Comparison of ENCODE assay signal across 19 cellular contexts in genomic region chr1:21866629-21867009, GRCh38. TPM values are rescaled to one million over a fixed set of nuclear protein-coding genes. Genes with fewer than 3 reads are reported as not detected.
DNase-seq lines count a peak whose midpoint lies in the region; ATAC-seq, FAIRE-seq and TF ChIP-seq lines count a peak whose summit lies in the region.
"Had no signal": no experiment of that assay in that cellular context is flagged by ENCODE, and none has a peak within 500 bp of the region (broad histone marks: within the 10 kb centered on the region; RNA-seq: fewer than 3 reads in every experiment).

No MANE protein-coding gene starts in this region.

- H3K79me2 ChIP-seq in GM12878 (ENCODE audit: control insufficient read depth, insufficient read depth, low read length), result no peaks in the 10 kb centered on the region

- H3K56ac ChIP-seq in IMR-90 (ENCODE audit: extremely low read depth, insufficient read depth, low read length), result no peak overlapping the region

- H3K4me3 ChIP-seq in IMR-90 (ENCODE audit: insufficient read depth, low read depth, low read length) (no peak overlapping the region), GM12878 (no peak overlapping the region), mesenchymal stem cell (ENCODE audit: insufficient read depth in 1 of 2, low read depth in 1 of 2, low read length in 2 of 2) (no peak overlapping the region)
- H3K4me3 ChIP-seq: right atrium auricular region, upper lobe of right lung had no signal

- CTCF ChIA-PET in IMR-90 (lab: Yijun Ruan, JAX), result no interaction called here
- CTCF ChIA-PET in GM12878 (lab: Yijun Ruan, JAX), result interaction anchor here (0.6 to 2.1 kb wide), 5 partner anchors 9 to 222 kb away, joined by 3 to 11 read pairs (median 3); no protein-coding TSS in a partner anchor

- no peak for FAIRE-seq in GM12878 (lab: Jason Lieb, UNC)

- H3K23ac ChIP-seq in IMR-90 (ENCODE audit: low read depth, low read length) (no peak overlapping the region), mesenchymal stem cell (ENCODE audit: low read length in 2 of 2) (no peak overlapping the region)

- POLR2A ChIA-PET in IMR-90 (lab: Charles Lee; ENCODE audit: unreplicated experiment), result interaction anchor here (0.6 kb wide), 1 partner anchor 557 kb away, joined by 8 read pairs; no protein-coding TSS in a partner anchor
- POLR2A ChIA-PET in GM12878 (lab: Charles Lee), result interaction anchor here (0.5 to 0.8 kb wide), 2 partner anchors 85 to 113 kb away, joined by 3 to 5 read pairs; no protein-coding TSS in a partner anchor

- no peak overlapping the region for H2BK120ac ChIP-seq in IMR-90 (ENCODE audit: low read depth, low read length)
- H2BK120ac ChIP-seq in mesenchymal stem cell (ENCODE audit: low read depth, low read length), result no peak overlapping the region

- peak overlapping the region; percentile 36 to 52 for H3K4me3 Mint-ChIP-seq in stimulated activated naive B cell treated with anti-CD40 and anti-IgM and Interleukin-4, amounts not matched to agents 10 μg/mL and 1 μg/mL and 100 μg/mL, for 72 hours
- H3K4me3 Mint-ChIP-seq: activated naive CD8-positive, alpha-beta T cell treated with anti-CD3 and anti-CD28 coated beads for 36 hours; natural killer cell treated with Interleukin-12 subunit alpha and Interleukin-12 subunit beta and Interleukin-15 and Interleukin-18, amount 100 ng/mL, for 72 hours; T-helper 1 cell treated with Interleukin-12 subunit alpha and Interleukin-12 subunit beta and Interleukin-4 antibody, amounts not matched to agents 30 μg/mL and 1 μg/mL, for 36 hours had no signal

- peaks cover 17 to 23% of the 10 kb centered on the region in 2 donors for H3K4me1 Mint-ChIP-seq in stimulated activated naive B cell treated with anti-CD40 and anti-IgM and Interleukin-4, amounts not matched to agents 10 μg/mL and 1 μg/mL and 100 μg/mL, for 72 hours

- BruUV-seq in IMR-90 (replicated peaks; lab: Mats Ljungman, UMichigan), result no TSS peak
- no TSS peak for BruUV-seq in GM12878 (replicated peaks; lab: Mats Ljungman, UMichigan)

- H2BK12ac ChIP-seq in mesenchymal stem cell (ENCODE audit: low read length in 2 of 2), result no peak overlapping the region

- peaks cover 24% of the 10 kb centered on the region for H4K20me1 ChIP-seq in IMR-90 (ENCODE audit: insufficient read depth, low read length)
- no peaks in the 10 kb centered on the region for H4K20me1 ChIP-seq in GM12878 (ENCODE audit: control insufficient read depth, insufficient read depth)

- H2AK5ac ChIP-seq in IMR-90 (ENCODE audit: low read depth, low read length) (no peak overlapping the region), mesenchymal stem cell (ENCODE audit: low read length, severe bottlenecking) (no peak overlapping the region)

- H2BK5ac ChIP-seq in IMR-90 (ENCODE audit: low read depth, low read length, poor library complexity, severe bottlenecking) (no peak overlapping the region), mesenchymal stem cell (ENCODE audit: low read depth, low read length, poor library complexity, severe bottlenecking) (no peak overlapping the region)

- peaks cover 0 to 1% of the 10 kb centered on the region in 2 donors for H3K9me3 Mint-ChIP-seq in stimulated activated naive B cell treated with anti-CD40 and anti-IgM and Interleukin-4, amounts not matched to agents 10 μg/mL and 1 μg/mL and 100 μg/mL, for 72 hours
- H3K9me3 Mint-ChIP-seq: activated naive CD8-positive, alpha-beta T cell treated with anti-CD3 and anti-CD28 coated beads for 36 hours; natural killer cell treated with Interleukin-12 subunit alpha and Interleukin-12 subunit beta and Interleukin-15 and Interleukin-18, amount 100 ng/mL, for 72 hours; T-helper 1 cell treated with Interleukin-12 subunit alpha and Interleukin-12 subunit beta and Interleukin-4 antibody, amounts not matched to agents 30 μg/mL and 1 μg/mL, for 36 hours had no signal

- H2BK15ac ChIP-seq in IMR-90 (ENCODE audit: low read depth, low read length), result no peak overlapping the region
- no peak overlapping the region for H2BK15ac ChIP-seq in mesenchymal stem cell (ENCODE audit: low read depth, poor library complexity, severe bottlenecking)

- H3K4ac ChIP-seq in IMR-90 (ENCODE audit: low read depth, low read length) (no peak overlapping the region), mesenchymal stem cell (ENCODE audit: low read depth in 1 of 2, low read length in 2 of 2) (no peak overlapping the region)

- no peaks in the 10 kb centered on the region for H3K27me3 Mint-ChIP-seq in stimulated activated naive B cell treated with anti-CD40 and anti-IgM and Interleukin-4, amounts not matched to agents 10 μg/mL and 1 μg/mL and 100 μg/mL, for 72 hours
- H3K27me3 Mint-ChIP-seq: activated naive CD8-positive, alpha-beta T cell treated with anti-CD3 and anti-CD28 coated beads for 36 hours; natural killer cell treated with Interleukin-12 subunit alpha and Interleukin-12 subunit beta and Interleukin-15 and Interleukin-18, amount 100 ng/mL, for 72 hours had no signal

- TF ChIP-seq RAD21 in IMR-90 (IDR thresholded peaks at IDR 0.05; ENCODE audit: low read length) (no peak), GM12878 (IDR thresholded peaks at IDR 0.05; ENCODE audit: insufficient read depth, low read depth, low read length) (no peak)

- H3K27ac Mint-ChIP-seq in stimulated activated naive B cell treated with anti-CD40 and anti-IgM and Interleukin-4, amounts not matched to agents 10 μg/mL and 1 μg/mL and 100 μg/mL, for 72 hours, result peak overlapping the region; percentile 93
- H3K27ac Mint-ChIP-seq: activated naive CD8-positive, alpha-beta T cell treated with anti-CD3 and anti-CD28 coated beads for 36 hours; natural killer cell treated with Interleukin-12 subunit alpha and Interleukin-12 subunit beta and Interleukin-15 and Interleukin-18, amount 100 ng/mL, for 72 hours; T-helper 1 cell treated with Interleukin-12 subunit alpha and Interleukin-12 subunit beta and Interleukin-4 antibody, amounts not matched to agents 30 μg/mL and 1 μg/mL, for 36 hours had no signal

- H3K79me1 ChIP-seq in IMR-90 (ENCODE audit: low read depth in 1 of 2, low read length in 2 of 2) (peaks cover 6 to 33% of the 10 kb centered on the region in 2 experiments), mesenchymal stem cell (replicated peaks; ENCODE audit: low read length, poor library complexity, severe bottlenecking) (peaks cover 26% of the 10 kb centered on the region)

- H2BK20ac ChIP-seq in IMR-90 (ENCODE audit: low read depth, low read length), result no peak overlapping the region

- no peak for TF ChIP-seq EP300 in GM12878 (IDR thresholded peaks at IDR 0.05; ENCODE audit: borderline replicate concordance in 1 of 2, control insufficient read depth in 1 of 2, low read depth in 2 of 2, low read length in 2 of 2)

- no peaks in the 10 kb centered on the region for H3K36me3 Mint-ChIP-seq in stimulated activated naive B cell treated with anti-CD40 and anti-IgM and Interleukin-4, amounts not matched to agents 10 μg/mL and 1 μg/mL and 100 μg/mL, for 72 hours
- H3K36me3 Mint-ChIP-seq: natural killer cell treated with Interleukin-12 subunit alpha and Interleukin-12 subunit beta and Interleukin-15 and Interleukin-18, amount 100 ng/mL, for 72 hours had no signal

- RAD21 ChIA-PET in GM12878 (lab: Charles Lee; ENCODE audit: unreplicated experiment), result interaction anchor here (1.0 to 1.2 kb wide), 2 partner anchors 15 to 43 kb away, joined by 3 to 5 read pairs; no protein-coding TSS in a partner anchor

- ATAC-seq in IMR-90 (ENCODE audit: low read depth) (no peak), GM12878 (peak; percentile 61)
- peak; percentile 19 to 25 for ATAC-seq in stimulated activated naive B cell treated with anti-CD40 and anti-IgM and Interleukin-4, amounts not matched to agents 10 μg/mL and 1 μg/mL and 100 μg/mL, for 72 hours (replicated peaks)
- ATAC-seq: left ventricle myocardium superior, upper lobe of right lung had no signal

- H3K36me3 ChIP-seq in IMR-90 (ENCODE audit: control insufficient read depth, insufficient read depth, low read length) (peaks cover 49% of the 10 kb centered on the region), GM12878 (ENCODE audit: control insufficient read depth in 2 of 2, insufficient read depth in 2 of 2, low read length in 1 of 2) (no peaks in the 10 kb centered on the region), mesenchymal stem cell (ENCODE audit: control insufficient read depth in 1 of 2, insufficient read depth in 2 of 2, low read depth in 1 of 2, low read length in 2 of 2) (peaks cover 78 to 82% of the 10 kb centered on the region in 2 experiments)

- H4K8ac ChIP-seq in IMR-90 (ENCODE audit: low read depth in 2 of 2, low read length in 2 of 2) (no peak overlapping the region), mesenchymal stem cell (ENCODE audit: low read length) (no peak overlapping the region)

- intact Hi-C loops in IMR-90 (cut with micrococcal nuclease) (loop anchor here (5.0 kb wide), 1 partner anchor 71 kb away; the partner anchor contains the start of gene HSPG2), GM12878 (cut with micrococcal nuclease; ENCODE audit: unreplicated experiment) (loop anchor here (5.0 kb wide), 1 partner anchor 74 kb away; no protein-coding TSS in a partner anchor)

- TF ChIP-seq CTCF in IMR-90 (conservative IDR thresholded peaks at IDR 0.05; ENCODE audit: low read depth, low read length), result no peak
- peak in 1 of 3 experiments; percentile 9; a peak in 1 of 6 replicates for TF ChIP-seq CTCF in GM12878 (IDR thresholded peaks at IDR 0.05 in 2 of 3, conservative IDR thresholded peaks at IDR 0.05 in 1 of 3; ENCODE audit: control insufficient read depth in 2 of 3, extremely low read depth in 1 of 3, insufficient read depth in 1 of 3, low read depth in 3 of 3, low read length in 3 of 3)

- SMC1A ChIA-PET in GM12878 (lab: Charles Lee; ENCODE audit: uncharacterized antibody, unreplicated experiment), result interaction anchor here (0.6 to 1.5 kb wide), 6 partner anchors 14 to 159 kb away, joined by 3 to 4 read pairs (median 3); partner anchors contain the start of gene USP48

- H3K4me2 ChIP-seq in IMR-90 (ENCODE audit: low read depth, low read length) (no peak overlapping the region), GM12878 (ENCODE audit: control insufficient read depth, insufficient read depth) (peak overlapping the region; percentile 61), mesenchymal stem cell (ENCODE audit: low read length, poor library complexity, severe bottlenecking) (no peak overlapping the region)

- H4K5ac ChIP-seq in IMR-90 (ENCODE audit: low read depth, low read length), result no peak overlapping the region

- H3K9ac ChIP-seq in IMR-90 (ENCODE audit: low read depth, low read length) (no peak overlapping the region), GM12878 (ENCODE audit: control insufficient read depth, insufficient read depth, low read length) (peak overlapping the region; percentile 18; the same call in 1 of the 2 replicates), mesenchymal stem cell (ENCODE audit: low read length) (no peak overlapping the region)

- dilution Hi-C loops in IMR-90 (cut with HindIII; ENCODE audit: low sequenced_read_pairs, unreplicated experiment), result no loop called here

- no peak overlapping the region for H4K91ac ChIP-seq in IMR-90 (ENCODE audit: insufficient read depth, low read depth, low read length)
- no peak overlapping the region for H4K91ac ChIP-seq in mesenchymal stem cell (ENCODE audit: low read length)

- H2AK9ac ChIP-seq in IMR-90 (replicated peaks; ENCODE audit: low read depth, low read length, poor library complexity), result peak overlapping the region; percentile 45

- H3K27me3 ChIP-seq in IMR-90 (ENCODE audit: control insufficient read depth, insufficient read depth, low read length) (no peaks in the 10 kb centered on the region), GM12878 (replicated peaks in 1 of 2; ENCODE audit: control insufficient read depth in 2 of 2, insufficient read depth in 2 of 2, low read length in 1 of 2) (no peaks in the 10 kb centered on the region), mesenchymal stem cell (ENCODE audit: control insufficient read depth in 1 of 2, insufficient read depth in 1 of 2, low read length in 2 of 2) (no peaks in the 10 kb centered on the region)
- H3K27me3 ChIP-seq: right atrium auricular region, upper lobe of right lung had no signal

- H2AFZ ChIP-seq in IMR-90 (replicated peaks; ENCODE audit: low read length, poor library complexity), result peak overlapping the region; percentile 3
- H2AFZ ChIP-seq in GM12878 (ENCODE audit: control insufficient read depth, low read depth, low read length), result peak overlapping the region; percentile 85
- no peak overlapping the region for H2AFZ ChIP-seq in mesenchymal stem cell (ENCODE audit: low read depth, low read length)

- peaks cover 20% of the 10 kb centered on the region for H3K9me1 ChIP-seq in IMR-90 (ENCODE audit: insufficient read depth, low read length)

- no peak for TF ChIP-seq POLR2A in IMR-90 (IDR thresholded peaks at IDR 0.05; ENCODE audit: low read depth, low read length)
- TF ChIP-seq POLR2A in GM12878 (IDR thresholded peaks at IDR 0.05; ENCODE audit: low read depth, low read length), result no peak

- H3K4me1 ChIP-seq in IMR-90 (ENCODE audit: control insufficient read depth, insufficient read depth, low read length), result peaks cover 14% of the 10 kb centered on the region
- peaks cover 26% of the 10 kb centered on the region for H3K4me1 ChIP-seq in GM12878 (ENCODE audit: control insufficient read depth, insufficient read depth, low read length)
- H3K4me1 ChIP-seq in mesenchymal stem cell (ENCODE audit: control insufficient read depth, insufficient read depth, low read depth, low read length), result peaks cover 22% of the 10 kb centered on the region
- H3K4me1 ChIP-seq: upper lobe of right lung had no signal

- WGBS in IMR-90 (ENCODE audit: extremely low coverage in 2 of 2, insufficient read length in 1 of 2), 2 experiments, result 90% methylated on average over 2 of the region's 2 CpGs; no CpG with 5 or more reads in 1 of the 2 experiments
- WGBS in GM12878 (ENCODE audit: insufficient coverage, insufficient replicate concordance, low lambda C conversion rate, missing lambda C conversion rate), result 50% methylated on average over 2 of the region's 2 CpGs
- 87% methylated on average over 2 of the region's 2 CpGs for WGBS in mesenchymal stem cell

- peak; percentile 31 for DNase-seq in DMS53 (lab: John Stamatoyannopoulos, UW)
- no peak for DNase-seq in DMS53 treated with DMSO at 0.1 percent for 48 hours (lab: John Stamatoyannopoulos, UW; ENCODE audit: unreplicated experiment)
- no peak for DNase-seq in IMR-90
- no peak for DNase-seq in GM12878 (ENCODE audit: low read depth, low spot score)
- peak; percentile 8 for DNase-seq in stimulated activated naive B cell treated with anti-CD40 and anti-IgM and Interleukin-4, amounts not matched to agents 10 μg/mL and 1 μg/mL and 100 μg/mL, for 72 hours
- DNase-seq in mesenchymal stem cell, result no peak
- DNase-seq in activated T-cell treated with anti-CD3 and anti-CD28 coated beads for 4 hours, result no peak
- DNase-seq in mesenteric fat pad (ENCODE audit: low spot score), result no peak
- DNase-seq: activated naive CD8-positive, alpha-beta T cell treated with anti-CD3 and anti-CD28 coated beads for 36 hours; effector CD4-positive, alpha-beta T cell; left ventricle myocardium superior; NCI-H1105 treated with DMSO at 0.1 percent for 48 hours; stimulated activated CD4-positive, alpha-beta T cell treated with anti-CD3 and anti-CD28 coated beads, Interleukin-1b, Interleukin-23, amount 100 ng/mL, for 48 hours; stimulated activated CD8-positive, alpha-beta memory T cell treated with anti-CD3 and anti-CD28 coated beads, Interleukin-4, amount 100 ng/mL, for 48 hours; upper lobe of right lung had no signal

- in situ Hi-C loops in IMR-90 (cut with MboI; ENCODE audit: low sequenced_read_pairs), result no loop called here
- in situ Hi-C loops in GM12878 (cut with MboI), result no loop called here

- H3K9me3 ChIP-seq in IMR-90 (ENCODE audit: control insufficient read depth, insufficient read depth, low read length) (no peaks in the 10 kb centered on the region), GM12878 (replicated peaks; ENCODE audit: control insufficient read depth, insufficient read depth, low read length) (no peaks in the 10 kb centered on the region; the same call in 2 of the 3 replicates), mesenchymal stem cell (ENCODE audit: control insufficient read depth, low read length) (no peaks in the 10 kb centered on the region)
- H3K9me3 ChIP-seq: right atrium auricular region, upper lobe of right lung had no signal

- no peak overlapping the region for H3K18ac ChIP-seq in IMR-90 (ENCODE audit: low read depth, low read length)
- no peak overlapping the region for H3K18ac ChIP-seq in mesenchymal stem cell (ENCODE audit: low read depth in 1 of 2, low read length in 2 of 2)

- H3K14ac ChIP-seq in IMR-90 (replicated peaks; ENCODE audit: low read depth, low read length) (no peak overlapping the region), mesenchymal stem cell (ENCODE audit: low read length in 2 of 2) (no peak overlapping the region)

- no peak overlapping the region for H3K27ac ChIP-seq in IMR-90 (ENCODE audit: insufficient read depth, low read length)
- H3K27ac ChIP-seq in GM12878 (ENCODE audit: control insufficient read depth, insufficient read depth), result peak overlapping the region; percentile 76
- H3K27ac ChIP-seq in mesenchymal stem cell (ENCODE audit: low read length, poor library complexity, severe bottlenecking), result no peak overlapping the region
- H3K27ac ChIP-seq: 22Rv1, right atrium auricular region, upper lobe of right lung had no signal

RNA-seq across cellular contexts. Expression of gene LDLRAD2, which starts 54.6 kb away (rescaled TPM):
- total RNA-seq in IMR-90 (2012; rRNA removed) (not detected in 2 replicates), GM12878 (2014; rRNA removed) (0.23 TPM in 1 of 2 replicates, not detected in the other), GM12878 (2014; rRNA removed; fragmentation: Illumina TruSeq; extraction: Trizol) (not detected in 2 replicates), GM12878 (2021) (0.08 TPM in 1 of 2 replicates, not detected in the other), mesenteric fat pad (0.35 TPM)
- polyA plus RNA-seq in IMR-90 (2012; rRNA removed) (0.05 TPM in 1 of 2 replicates, not detected in the other), GM12878 (2011; rRNA removed) (not detected in 2 replicates), GM12878 (2014; fragmentation: Illumina TruSeq; extraction: Trizol) (not detected in 2 replicates), GM12878 (2014; fragmentation: Nextera tagmentation; extraction: Ambion mirVana) (under 1 TPM in 1 of 2 experiments, not detected in 1; 0.11 TPM), GM12878 (2014; rRNA removed) (0.04 TPM in 1 of 2 replicates, not detected in the other), GM12878 (2016; fragmentation: Nextera tagmentation; extraction: Ambion mirVana) (not detected)
- polyA plus RNA-seq in IMR-90 (2012; cell fraction: cytosol; rRNA removed), result 0.03 and 0.17 TPM in 2 replicates
- 0.34 and 0.39 TPM in 2 replicates for polyA plus RNA-seq in IMR-90 (2012; cell fraction: nucleus; rRNA removed; ENCODE audit: low replicate concordance)
- not detected in 2 replicates for total RNA-seq in GM12878 (2013; cell fraction: nucleolus; rRNA removed)
- polyA plus RNA-seq in GM12878 (2011; ENCODE audit: low read depth), result not detected
- polyA plus RNA-seq in GM12878 (2011; cell fraction: cytosol; rRNA removed), result 0.01 TPM in 1 of 2 replicates, not detected in the other
- 0.04 and 0.06 TPM in 2 replicates for polyA plus RNA-seq in GM12878 (2011; cell fraction: nucleus; rRNA removed)
- polyA plus RNA-seq in GM12878 (2012), result 0.13 and 0.28 TPM in 2 replicates
- not detected in 2 replicates for polyA minus RNA-seq in GM12878 (2011; rRNA and poly(A)+ RNA removed)
- polyA minus RNA-seq in GM12878 (2011; cell fraction: cytosol; rRNA and poly(A)+ RNA removed), result not detected in 2 replicates
- not detected in 2 replicates for polyA minus RNA-seq in GM12878 (2011; cell fraction: nucleus; rRNA and poly(A)+ RNA removed)
- 0.25 TPM for polyA plus RNA-seq in mesenchymal stem cell (2013, experiment 1 of 2)
- 0.23 TPM for polyA plus RNA-seq in mesenchymal stem cell (2013, experiment 2 of 2)
- total RNA-seq: natural killer cell treated with Interleukin-12 subunit alpha and Interleukin-12 subunit beta and Interleukin-15 and Interleukin-18, amount 100 ng/mL, for 72 hours; right atrium auricular region had no signal

Comparison
In these comparisons a context has a peak if more than half of its experiments do, and no peak if none do; other contexts are left out.
1. DNase-seq: peak in DMS53 (single experiment) and stimulated activated naive B cell treated with anti-CD40 and anti-IgM and Interleukin-4, amounts not matched to agents 10 μg/mL and 1 μg/mL and 100 μg/mL, for 72 hours (single experiment); none in DMS53 treated with DMSO at 0.1 percent for 48 hours (single experiment), IMR-90 (single experiment), GM12878 (single experiment), mesenchymal stem cell (single experiment), activated T-cell treated with anti-CD3 and anti-CD28 coated beads for 4 hours (single experiment) and mesenteric fat pad (single experiment).